1 cellular context compared by ENCODE assay signal in genomic region chr13:95676775-95677563, GRCh38.
TF ChIP-seq lines count a peak whose summit lies in the region.

A gene with protein sequence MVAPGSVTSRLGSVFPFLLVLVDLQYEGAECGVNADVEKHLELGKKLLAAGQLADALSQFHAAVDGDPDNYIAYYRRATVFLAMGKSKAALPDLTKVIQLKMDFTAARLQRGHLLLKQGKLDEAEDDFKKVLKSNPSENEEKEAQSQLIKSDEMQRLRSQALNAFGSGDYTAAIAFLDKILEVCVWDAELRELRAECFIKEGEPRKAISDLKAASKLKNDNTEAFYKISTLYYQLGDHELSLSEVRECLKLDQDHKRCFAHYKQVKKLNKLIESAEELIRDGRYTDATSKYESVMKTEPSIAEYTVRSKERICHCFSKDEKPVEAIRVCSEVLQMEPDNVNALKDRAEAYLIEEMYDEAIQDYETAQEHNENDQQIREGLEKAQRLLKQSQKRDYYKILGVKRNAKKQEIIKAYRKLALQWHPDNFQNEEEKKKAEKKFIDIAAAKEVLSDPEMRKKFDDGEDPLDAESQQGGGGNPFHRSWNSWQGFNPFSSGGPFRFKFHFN (plus strand): TSS chr13:95677139. CDS start chr13:95677256, 117 bp downstream.

TF ChIP-seq in K562, 482 proteins besides CTCF, POLR2A, EP300 and RAD21 (continued from another document):
- TF ChIP-seq C11orf30 (IDR thresholded peaks at IDR 0.05; ENCODE audit: low read depth) = no peak
- TF ChIP-seq CEBPZ (IDR thresholded peaks at IDR 0.05; ENCODE audit: borderline replicate concordance, low read depth, low read length) = no peak
- TF ChIP-seq XRCC5 (IDR thresholded peaks at IDR 0.05; ENCODE audit: low read depth, low read length) = no peak
- TF ChIP-seq PHF21A (IDR thresholded peaks at IDR 0.05; ENCODE audit: borderline replicate concordance, low read depth) = 0 out of 2 replicates have a peak, but pooled peaks have one; percentile 28
- TF ChIP-seq DLX4 (CRISPR knock-in tag; IDR thresholded peaks at IDR 0.05) = no peak
- TF ChIP-seq ZNF384 (IDR thresholded peaks at IDR 0.05; ENCODE audit: low read depth, low read length) = no peak
- peak; percentile 44; the same call in 1 of the 2 replicates for TF ChIP-seq ZNF431 (CRISPR knock-in tag; IDR thresholded peaks at IDR 0.05)
- peak; percentile 97 for TF ChIP-seq BHLHE40 (IDR thresholded peaks at IDR 0.05; ENCODE audit: low read length)
- peak; percentile 17 for TF ChIP-seq PRPF4 (IDR thresholded peaks at IDR 0.05; ENCODE audit: insufficient read depth, low read depth, low read length, poor library complexity, severe bottlenecking)
- TF ChIP-seq SUPT5H (IDR thresholded peaks at IDR 0.05) = peak; percentile 83
- TF ChIP-seq CHD1 (IDR thresholded peaks at IDR 0.05; ENCODE audit: low read length) = peak; percentile 53
- peak; percentile 83; the same call in 1 of the 2 replicates for TF ChIP-seq PHF8 (IDR thresholded peaks at IDR 0.05; ENCODE audit: borderline replicate concordance, low read length)
- TF ChIP-seq NR2C2 (CRISPR knock-in tag; IDR thresholded peaks at IDR 0.05) = no peak
- TF ChIP-seq NR2C2 (tag; IDR thresholded peaks at IDR 0.05) = peak; percentile 70
TF ChIP-seq in K562: peak in this region for 85.
